In the genomic region with DNA sequence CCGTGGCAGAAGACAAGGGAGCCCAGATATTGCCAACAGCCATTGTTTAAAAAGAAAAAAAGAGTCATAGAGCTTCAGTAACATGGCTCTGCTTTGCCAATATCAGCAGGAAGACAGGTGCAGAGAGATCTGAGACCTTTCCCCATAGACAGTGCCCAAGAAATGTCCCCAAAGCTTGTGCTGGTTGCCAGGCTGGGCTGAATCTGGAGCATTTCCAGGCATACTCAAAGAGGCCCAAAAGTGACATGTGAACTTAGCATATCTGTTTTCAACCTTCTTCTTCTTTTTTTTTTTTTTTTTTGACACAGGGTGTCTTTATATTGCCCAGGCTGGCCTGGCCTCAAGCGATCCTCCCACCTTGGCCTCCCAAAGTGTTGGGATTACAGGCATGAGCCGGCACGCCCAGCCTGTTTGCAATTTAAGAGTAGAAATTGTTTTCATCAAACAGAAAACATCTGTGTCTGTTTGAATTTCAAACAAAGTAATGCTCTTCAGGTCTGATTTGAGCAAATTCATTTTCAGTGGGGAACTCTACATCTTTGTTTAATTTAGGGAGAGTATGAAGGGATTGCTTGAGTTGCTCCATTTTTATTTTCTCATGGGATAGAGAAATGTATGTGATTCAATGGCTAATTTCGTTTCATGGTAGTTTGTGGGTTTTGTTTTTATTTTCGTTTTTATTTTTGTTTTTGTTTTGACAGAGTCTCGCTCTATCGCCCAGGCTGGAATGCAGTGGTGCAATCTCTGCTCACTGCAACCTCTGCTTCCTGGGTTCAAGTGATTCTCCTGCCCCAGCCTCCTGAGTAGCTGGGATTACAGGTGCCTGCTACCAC, we compare ENCODE assay signal across 19 cellular contexts. TPM values are rescaled to one million over a fixed set of nuclear protein-coding genes. Genes with fewer than 3 reads are reported as not detected.
DNase-seq lines count a peak whose midpoint lies in the region; ATAC-seq, FAIRE-seq and TF ChIP-seq lines count a peak whose summit lies in the region.
"Had no signal": no experiment of that assay in that cellular context is flagged by ENCODE, and none has a peak within 500 bp of the region (broad histone marks: within the 10 kb centered on the region; RNA-seq: fewer than 3 reads in every experiment).

No MANE protein-coding gene starts in this region.

- H3K4me3 ChIP-seq in GM12865 (ENCODE audit: low read depth, low read length) (no peak overlapping the region; the same call in 1 of the 2 replicates), coronary artery (no peak overlapping the region)
- H3K4me3 ChIP-seq: BLaER1 treated with 17β-estradiol and CSF1 and Interleukin-3, amounts not matched to agents 10 nM and 100 nM; MG63; Peyer's patch had no signal

- peaks cover 23% of the 10 kb centered on the region for H3K4me1 Mint-ChIP-seq in progenitor cell of endocrine pancreas (ENCODE audit: low read depth)

- no peak for ATAC-seq in GM19397 (IDR thresholded peaks at IDR 0.05; ENCODE audit: unreplicated experiment)

- TF ChIP-seq CTCF in GM12865 (IDR thresholded peaks at IDR 0.05; ENCODE audit: insufficient read depth, low read depth, low read length, missing control alignments) (no peak), coronary artery (IDR thresholded peaks at IDR 0.05) (no peak), progenitor cell of endocrine pancreas (IDR thresholded peaks at IDR 0.05; ENCODE audit: unreplicated experiment) (no peak)

- H3K27ac Mint-ChIP-seq in progenitor cell of endocrine pancreas: peak overlapping the region; percentile 37
- H3K27ac Mint-ChIP-seq: HFFc6 had no signal

- H3K27me3 Mint-ChIP-seq in progenitor cell of endocrine pancreas: no peaks in the 10 kb centered on the region

- DNase-seq in GM12865 (ENCODE audit: low read depth): peak; percentile 51
- peak; percentile 40 for DNase-seq in NCI-H69 (lab: John Stamatoyannopoulos, UW)
- DNase-seq in coronary artery (ENCODE audit: low spot score): peak; percentile 8
- no peak for DNase-seq in progenitor cell of endocrine pancreas (ENCODE audit: low spot score, unreplicated experiment)
- DNase-seq in urothelium cell line (ENCODE audit: low spot score): no peak
- DNase-seq in activated T-cell treated with anti-CD3 and anti-CD28 coated beads, Interleukin-2, amount 50 U/mL, for 48 hours: no peak
- DNase-seq: COR-L47, DMS153, MG63, NCI-H1092 treated with DMSO at 0.1 percent for 48 hours, NCI-H1694, NCI-H2107, NCI-H446 treated with DMSO at 0.1 percent for 48 hours, NCI-H774, Peyer's patch, SHP77 had no signal

- H3K9me3 Mint-ChIP-seq in progenitor cell of endocrine pancreas (ENCODE audit: low read depth): peaks cover 4% of the 10 kb centered on the region
- H3K9me3 Mint-ChIP-seq: HFFc6 had no signal

- no peak for FAIRE-seq in urothelium cell line (lab: Jason Lieb, UNC)

- H3K36me3 Mint-ChIP-seq in progenitor cell of endocrine pancreas (ENCODE audit: insufficient read depth): no peaks in the 10 kb centered on the region

- no peak overlapping the region for H3K27ac ChIP-seq in coronary artery
- H3K27ac ChIP-seq: Peyer's patch had no signal

- no peak overlapping the region for H3K4me3 Mint-ChIP-seq in progenitor cell of endocrine pancreas (ENCODE audit: low read depth)
- H3K4me3 Mint-ChIP-seq: HFFc6 had no signal

RNA-seq across cellular contexts. Expression of a gene that starts 56.6 kb away (rescaled TPM):
- 64.3 and 64.8 TPM in 2 replicates for total RNA-seq in progenitor cell of endocrine pancreas

Comparison
In these comparisons a context has a peak if more than half of its experiments do, and no peak if none do; other contexts are left out.
1. DNase-seq: peak in GM12865 (single experiment), NCI-H69 (single experiment) and coronary artery (single experiment); none in progenitor cell of endocrine pancreas (single experiment), urothelium cell line (single experiment) and activated T-cell treated with anti-CD3 and anti-CD28 coated beads, Interleukin-2, amount 50 U/mL, for 48 hours (0 of 2).